9 cellular contexts compared by ENCODE assay signal in the genomic region with DNA sequence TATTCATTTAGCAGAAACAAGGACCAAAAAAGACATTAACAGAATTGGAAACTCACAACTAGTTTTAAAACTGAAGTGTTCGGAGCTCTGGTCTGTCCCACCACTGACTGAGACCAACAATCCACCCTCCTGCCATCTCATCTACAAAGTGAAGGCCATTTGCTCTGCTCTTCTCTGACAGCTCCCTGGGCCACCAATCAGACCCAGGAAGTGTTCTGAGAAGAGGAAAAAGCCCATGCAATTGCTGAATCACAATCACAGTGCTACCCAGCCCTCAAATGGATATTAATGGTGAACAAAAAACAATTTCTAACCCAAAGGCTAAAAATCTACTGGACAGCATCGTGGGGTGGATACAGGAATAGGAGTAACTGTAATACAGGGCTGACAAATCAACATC. TPM values are rescaled to one million over a fixed set of nuclear protein-coding genes. Genes with fewer than 3 reads are reported as not detected.
DNase-seq lines count a peak whose midpoint lies in the region; ATAC-seq, FAIRE-seq and TF ChIP-seq lines count a peak whose summit lies in the region.
"Had no signal": no experiment of that assay in that cellular context is flagged by ENCODE, and none has a peak within 500 bp of the region (broad histone marks: within the 10 kb centered on the region; RNA-seq: fewer than 3 reads in every experiment).

No MANE protein-coding gene starts in this region.

- peaks cover 51% of the 10 kb centered on the region for H3K79me2 ChIP-seq in K562 (ENCODE audit: control insufficient read depth, insufficient read depth, low read length)
- peaks cover 34% of the 10 kb centered on the region for H3K79me2 ChIP-seq in mesendoderm (ENCODE audit: control insufficient read depth, insufficient read depth, low read length)

- no peak for TF ChIP-seq CTCF in A549 (IDR thresholded peaks at IDR 0.05)
- TF ChIP-seq CTCF in HEK293 (tag by site-specific recombination; IDR thresholded peaks at IDR 0.05): no peak
- TF ChIP-seq CTCF in K562 (IDR thresholded peaks at IDR 0.05 in 2 of 3, conservative IDR thresholded peaks at IDR 0.05 in 1 of 3; ENCODE audit: insufficient read depth in 2 of 3, low read depth in 1 of 3, low read length in 3 of 3): no peak

- CTCF ChIA-PET in A549 (lab: Yijun Ruan, JAX) (interaction anchor here (0.7 to 1.2 kb wide), 4 partner anchors 13 to 302 kb away, joined by 3 read pairs; no protein-coding TSS in a partner anchor), HEK293 (lab: Yijun Ruan, JAX) (interaction anchor here (0.7 to 1.9 kb wide), 2 partner anchors 324 to 577 kb away, joined by 3 to 5 read pairs; no protein-coding TSS in a partner anchor), K562 (lab: Yijun Ruan, JAX; ENCODE audit: low intra/inter-chr PET ratio) (no interaction called here)

- H4K8ac ChIP-seq in mesendoderm (ENCODE audit: low read depth, low read length): no peak overlapping the region

- peak overlapping the region; percentile 94 for H3K4me2 ChIP-seq in A549
- H3K4me2 ChIP-seq in K562 (ENCODE audit: insufficient read depth, low read length): peak overlapping the region; percentile 99
- H3K4me2 ChIP-seq in mesendoderm (ENCODE audit: low read length): peak overlapping the region; percentile 100

- H3K4me3 ChIP-seq in A549 (peak overlapping the region; percentile 87), HEK293 (ENCODE audit: low read depth, low read length) (peak overlapping the region; percentile 86), K562 (peak overlapping the region; percentile 82), mesendoderm (ENCODE audit: low read length) (peak overlapping the region; percentile 100)

- ATAC-seq in A549 (no peak), K562 (no peak), GM21528 (IDR thresholded peaks at IDR 0.05; ENCODE audit: low FRiP score, unreplicated experiment) (no peak), HG02763 (IDR thresholded peaks at IDR 0.05; ENCODE audit: unreplicated experiment) (no peak), GM21737 (IDR thresholded peaks at IDR 0.05; ENCODE audit: unreplicated experiment) (no peak)

- H3K27me3 ChIP-seq in K562 (ENCODE audit: control insufficient read depth in 2 of 2, insufficient read depth in 2 of 2, low read length in 2 of 2): no peaks in the 10 kb centered on the region
- no peaks in the 10 kb centered on the region for H3K27me3 ChIP-seq in mesendoderm (ENCODE audit: insufficient read depth, low read length, poor library complexity)

- H2BK15ac ChIP-seq in mesendoderm (replicated peaks; ENCODE audit: low read depth): no peak overlapping the region

- H2AFZ ChIP-seq in K562 (ENCODE audit: low read depth, low read length): no peak overlapping the region

- peaks cover 24% of the 10 kb centered on the region for H3K4me1 ChIP-seq in A549
- peaks cover 3% of the 10 kb centered on the region for H3K4me1 ChIP-seq in HEK293 (ENCODE audit: control insufficient read depth, insufficient read depth, low read length)
- peaks cover 8 to 18% of the 10 kb centered on the region in 2 experiments for H3K4me1 ChIP-seq in K562 (replicated peaks in 1 of 2; ENCODE audit: control insufficient read depth in 2 of 2, insufficient read depth in 2 of 2, low read length in 2 of 2)
- H3K4me1 ChIP-seq in mesendoderm (ENCODE audit: control insufficient read depth, low read depth, low read length): peaks cover 4% of the 10 kb centered on the region

- BruUV-seq in K562 (replicated peaks; lab: Mats Ljungman, UMichigan): no TSS peak

- FAIRE-seq in A549 (lab: Jason Lieb, UNC) (no peak), K562 (lab: Jason Lieb, UNC) (no peak)

- DNase-seq in A549 (ENCODE audit: low read depth in 1 of 2, low spot score in 1 of 2) (no peak), K562 (ENCODE audit: extremely low read depth in 1 of 4, low spot score in 3 of 4) (peak in 1 of 4 experiments; percentile 17), mesendoderm (no peak), globus pallidus (ENCODE audit: low spot score) (no peak)
- DNase-seq: KBM-7 had no signal

- in situ Hi-C loops in K562 (cut with MboI): no loop called here

- H2AK5ac ChIP-seq in mesendoderm (ENCODE audit: low read length): no peak overlapping the region

- H3K9ac ChIP-seq in K562 (ENCODE audit: insufficient read depth in 1 of 2, low read depth in 2 of 2, low read length in 2 of 2) (peak overlapping the region; percentile 94 to 98), mesendoderm (ENCODE audit: low read length) (peak overlapping the region; percentile 100)

- H2BK5ac ChIP-seq in mesendoderm (ENCODE audit: low read length): no peak overlapping the region

- peaks cover 32% of the 10 kb centered on the region for H4K20me1 ChIP-seq in K562 (replicated peaks; ENCODE audit: control insufficient read depth, insufficient read depth, low read length)

- no peak for TF ChIP-seq POLR2A in A549 (IDR thresholded peaks at IDR 0.05; ENCODE audit: low read length)
- TF ChIP-seq POLR2A in K562 (conservative IDR thresholded peaks at IDR 0.05): no peak

- peaks cover 9% of the 10 kb centered on the region for H3K9me1 ChIP-seq in K562 (ENCODE audit: control insufficient read depth, insufficient read depth, low read length)

- no peak overlapping the region for H2BK120ac ChIP-seq in mesendoderm (ENCODE audit: low read depth, low read length)

- TF ChIP-seq EP300 in A549 (IDR thresholded peaks at IDR 0.05) (no peak), K562 (IDR thresholded peaks at IDR 0.05; ENCODE audit: low read length) (no peak)

- H3K27ac ChIP-seq in A549 (peak overlapping the region; percentile 85 to 93; a peak in 5 of 6 replicates), HEK293 (ENCODE audit: extremely low read depth, low read depth, low read length) (peak overlapping the region; percentile 99; the same call in 1 of the 2 replicates), K562 (ENCODE audit: extremely low read depth, low read depth, low read length) (peak overlapping the region; percentile 93; the same call in 2 of the 3 replicates), mesendoderm (ENCODE audit: low read depth, low read length) (no peak overlapping the region)

- H3K9me3 ChIP-seq in A549: no peaks in the 10 kb centered on the region
- H3K9me3 ChIP-seq in HEK293 (ENCODE audit: control insufficient read depth, insufficient read depth, low read depth, low read length): no peaks in the 10 kb centered on the region
- H3K9me3 ChIP-seq in K562 (replicated peaks; ENCODE audit: control insufficient read depth, insufficient read depth, low read depth, low read length): no peaks in the 10 kb centered on the region

- WGBS in A549 (ENCODE audit: missing lambda C conversion rate): 24% methylated on average over 2 of the region's 2 CpGs
- 6% methylated on average over 2 of the region's 2 CpGs for WGBS in K562 (ENCODE audit: insufficient coverage, low coverage, missing lambda C conversion rate)
- no CpG with 5 or more reads among the region's 2 CpGs for WGBS in mesendoderm (ENCODE audit: extremely low coverage, insufficient coverage, low lambda C conversion rate)

- H3K4ac ChIP-seq in mesendoderm (ENCODE audit: low read depth, low read length): no peak overlapping the region

- H3K36me3 ChIP-seq in HEK293 (ENCODE audit: control insufficient read depth in 2 of 2, insufficient read depth in 1 of 2, low read length in 2 of 2) (peaks cover 59 to 68% of the 10 kb centered on the region in 2 experiments), K562 (ENCODE audit: control insufficient read depth, insufficient read depth, low read length) (peaks cover 62% of the 10 kb centered on the region), mesendoderm (ENCODE audit: control insufficient read depth, insufficient read depth, low read length) (peaks cover 27% of the 10 kb centered on the region)

- H4K5ac ChIP-seq in mesendoderm (ENCODE audit: low read length): no peak overlapping the region

- POLR2A ChIA-PET in A549 (lab: Yijun Ruan, JAX) (interaction anchor here (1.1 to 4.5 kb wide), 3 partner anchors 19 to 357 kb away, joined by 3 to 83 read pairs (median 4); a partner anchor contains a TSS), HEK293 (lab: Yijun Ruan, JAX) (interaction anchor here (2.4 kb wide), 1 partner anchor 18 kb away, joined by 8 read pairs; a partner anchor contains a TSS), K562 (lab: Yijun Ruan, JAX) (interaction anchor here (0.6 to 5.8 kb wide), 9 partner anchors 11 to 196 kb away, joined by 3 to 70 read pairs (median 5); a partner anchor contains a TSS)

- peaks cover 10% of the 10 kb centered on the region for H3K79me1 ChIP-seq in mesendoderm (ENCODE audit: low read length)

- H3K56ac ChIP-seq in mesendoderm (ENCODE audit: low read length): peak overlapping the region; percentile 100

- no peak overlapping the region for H3K23ac ChIP-seq in mesendoderm (ENCODE audit: low read length)

- TF ChIP-seq RAD21 in A549 (conservative IDR thresholded peaks at IDR 0.05 in 1 of 2, IDR thresholded peaks at IDR 0.05 in 1 of 2): no peak
- TF ChIP-seq RAD21 in K562 (CRISPR knock-in tag; conservative IDR thresholded peaks at IDR 0.05 in 1 of 2, IDR thresholded peaks at IDR 0.05 in 1 of 2): no peak

- no peak overlapping the region for H3K18ac ChIP-seq in mesendoderm (ENCODE audit: low read length)

- intact Hi-C loops in K562 (cut with micrococcal nuclease): loop anchor here (5.0 kb wide), 1 partner anchor 99 kb away; a partner anchor contains a TSS

RNA-seq across cellular contexts. Expression of a gene that starts 2.1 kb away (rescaled TPM):
- polyA plus RNA-seq in A549 (2011; rRNA removed) (2,297 and 2,715 TPM in 2 replicates), A549 (2017; fragmentation: RNase III; extraction: RNeasy Plus Mini Kit Qiagen cat#74134 plus additional on column Dnase treatment) (2,814 to 3,171 TPM (median 2,969 TPM) in 3 replicates), K562 (2011; rRNA removed) (1,779 and 3,096 TPM in 2 replicates), K562 (2014; fragmentation: Illumina TruSeq; extraction: Trizol) (3,156 and 3,487 TPM in 2 replicates), K562 (2014; fragmentation: Nextera tagmentation; extraction: Ambion mirVana) (1,000 to 10,000 TPM; 2,598 to 3,667 TPM), K562 (2014; rRNA removed) (3,128 and 3,158 TPM in 2 replicates)
- polyA plus RNA-seq in A549 (2012; cell fraction: cytosol; rRNA removed): 1,824 and 2,393 TPM in 2 replicates
- polyA plus RNA-seq in A549 (2012; cell fraction: nucleus; rRNA removed): 368 and 737 TPM in 2 replicates
- 307 and 414 TPM in 2 replicates for polyA minus RNA-seq in A549 (2011; rRNA and poly(A)+ RNA removed)
- 370 and 391 TPM in 2 replicates for total RNA-seq in K562 (2011; cell fraction: chromatin; rRNA removed; ENCODE audit: low replicate concordance)
- 317 and 380 TPM in 2 replicates for total RNA-seq in K562 (2011; cell fraction: nucleolus; rRNA removed)
- 567 and 894 TPM in 2 replicates for total RNA-seq in K562 (2011; cell fraction: nucleoplasm; rRNA removed)
- total RNA-seq in K562 (2014; rRNA removed) (2,281 and 2,332 TPM in 2 replicates), K562 (2014; rRNA removed; fragmentation: Illumina TruSeq; extraction: Trizol) (3,218 and 3,389 TPM in 2 replicates), K562 (2015; rRNA removed; fragmentation: Illumina TruSeq; extraction: Trizol) (2,524 and 2,706 TPM in 2 replicates), K562 (2021) (1,745 and 1,985 TPM in 2 replicates)
- 1,009 and 1,561 TPM in 2 replicates for polyA plus RNA-seq in K562 (2011; cell fraction: cytosol; rRNA removed)
- 519 and 810 TPM in 2 replicates for polyA plus RNA-seq in K562 (2011; cell fraction: nucleus; rRNA removed)
- polyA plus RNA-seq in K562 (2012): 2,980 and 3,135 TPM in 2 replicates
- 1,069 and 1,345 TPM in 2 replicates for polyA minus RNA-seq in K562 (2011; rRNA and poly(A)+ RNA removed)
- polyA minus RNA-seq in K562 (2011; cell fraction: cytosol; rRNA and poly(A)+ RNA removed): 644 and 904 TPM in 2 replicates
- 127 and 195 TPM in 2 replicates for polyA minus RNA-seq in K562 (2011; cell fraction: nucleus; rRNA and poly(A)+ RNA removed)
- polyA plus RNA-seq in mesendoderm (2013, experiment 1 of 2): 4,252 TPM
- 4,329 TPM for polyA plus RNA-seq in mesendoderm (2013, experiment 2 of 2)

RNA-seq across cellular contexts. Expression of a gene that starts 18.4 kb away (rescaled TPM):
- polyA plus RNA-seq in A549 (2011; rRNA removed) (145 and 152 TPM in 2 replicates), A549 (2017; fragmentation: RNase III; extraction: RNeasy Plus Mini Kit Qiagen cat#74134 plus additional on column Dnase treatment) (281 to 312 TPM (median 287 TPM) in 3 replicates), K562 (2011; rRNA removed) (45.9 and 62.1 TPM in 2 replicates), K562 (2014; fragmentation: Illumina TruSeq; extraction: Trizol) (95.7 and 104 TPM in 2 replicates), K562 (2014; fragmentation: Nextera tagmentation; extraction: Ambion mirVana) (10 to 100 TPM; 23.0 to 23.6 TPM), K562 (2014; rRNA removed) (69.1 and 78.2 TPM in 2 replicates)
- 201 and 252 TPM in 2 replicates for polyA plus RNA-seq in A549 (2012; cell fraction: cytosol; rRNA removed)
- polyA plus RNA-seq in A549 (2012; cell fraction: nucleus; rRNA removed): 247 and 316 TPM in 2 replicates
- 197 TPM in 2 replicates for polyA minus RNA-seq in A549 (2011; rRNA and poly(A)+ RNA removed)
- total RNA-seq in K562 (2011; cell fraction: chromatin; rRNA removed; ENCODE audit: low replicate concordance): 56.3 and 141 TPM in 2 replicates
- 52.5 and 72.2 TPM in 2 replicates for total RNA-seq in K562 (2011; cell fraction: nucleolus; rRNA removed)
- 56.8 and 72.4 TPM in 2 replicates for total RNA-seq in K562 (2011; cell fraction: nucleoplasm; rRNA removed)
- total RNA-seq in K562 (2014; rRNA removed) (48.5 and 49.0 TPM in 2 replicates), K562 (2014; rRNA removed; fragmentation: Illumina TruSeq; extraction: Trizol) (35.1 and 38.8 TPM in 2 replicates), K562 (2015; rRNA removed; fragmentation: Illumina TruSeq; extraction: Trizol) (55.3 and 58.7 TPM in 2 replicates), K562 (2021) (112 and 125 TPM in 2 replicates)
- 58.9 and 166 TPM in 2 replicates for polyA plus RNA-seq in K562 (2011; cell fraction: cytosol; rRNA removed)
- polyA plus RNA-seq in K562 (2011; cell fraction: nucleus; rRNA removed): 25.9 and 52.6 TPM in 2 replicates
- polyA plus RNA-seq in K562 (2012): 110 and 126 TPM in 2 replicates
- 48.3 and 89.0 TPM in 2 replicates for polyA minus RNA-seq in K562 (2011; rRNA and poly(A)+ RNA removed)
- 56.3 and 79.0 TPM in 2 replicates for polyA minus RNA-seq in K562 (2011; cell fraction: cytosol; rRNA and poly(A)+ RNA removed)
- 20.1 and 22.1 TPM in 2 replicates for polyA minus RNA-seq in K562 (2011; cell fraction: nucleus; rRNA and poly(A)+ RNA removed)
- polyA plus RNA-seq in mesendoderm (2013, experiment 1 of 2): 160 TPM
- polyA plus RNA-seq in mesendoderm (2013, experiment 2 of 2): 164 TPM

RNA-seq across cellular contexts. Expression of a gene that starts 26.3 kb away (rescaled TPM):
- polyA plus RNA-seq in A549 (2011; rRNA removed): 34.1 and 34.5 TPM in 2 replicates
- 16.9 and 17.1 TPM in 2 replicates for polyA plus RNA-seq in A549 (2012; cell fraction: cytosol; rRNA removed)
- 30.5 and 51.7 TPM in 2 replicates for polyA plus RNA-seq in A549 (2012; cell fraction: nucleus; rRNA removed)
- 22.5 to 24.2 TPM (median 23.1 TPM) in 3 replicates for polyA plus RNA-seq in A549 (2017; fragmentation: RNase III; extraction: RNeasy Plus Mini Kit Qiagen cat#74134 plus additional on column Dnase treatment)
- polyA minus RNA-seq in A549 (2011; rRNA and poly(A)+ RNA removed): 14.2 and 19.6 TPM in 2 replicates
- total RNA-seq in K562 (2011; cell fraction: chromatin; rRNA removed; ENCODE audit: low replicate concordance): 54.3 and 57.6 TPM in 2 replicates
- total RNA-seq in K562 (2011; cell fraction: nucleolus; rRNA removed): 25.0 and 27.9 TPM in 2 replicates
- 31.0 and 32.9 TPM in 2 replicates for total RNA-seq in K562 (2011; cell fraction: nucleoplasm; rRNA removed)
- total RNA-seq in K562 (2014; rRNA removed): 16.8 and 18.6 TPM in 2 replicates
- total RNA-seq in K562 (2014; rRNA removed; fragmentation: Illumina TruSeq; extraction: Trizol): 19.0 and 19.2 TPM in 2 replicates
- 21.0 and 24.1 TPM in 2 replicates for total RNA-seq in K562 (2015; rRNA removed; fragmentation: Illumina TruSeq; extraction: Trizol)
- total RNA-seq in K562 (2021): 16.5 and 17.4 TPM in 2 replicates
- 14.1 and 23.0 TPM in 2 replicates for polyA plus RNA-seq in K562 (2011; rRNA removed)
- 10.1 and 11.8 TPM in 2 replicates for polyA plus RNA-seq in K562 (2011; cell fraction: cytosol; rRNA removed)
- polyA plus RNA-seq in K562 (2011; cell fraction: nucleus; rRNA removed): 48.3 and 72.5 TPM in 2 replicates
- polyA plus RNA-seq in K562 (2012): 16.7 and 17.1 TPM in 2 replicates
- polyA plus RNA-seq in K562 (2014; fragmentation: Illumina TruSeq; extraction: Trizol): 22.9 and 27.4 TPM in 2 replicates
- polyA plus RNA-seq in K562 (2014; fragmentation: Nextera tagmentation; extraction: Ambion mirVana): 10 to 100 TPM; 24.4 to 26.3 TPM
- 20.7 and 21.9 TPM in 2 replicates for polyA plus RNA-seq in K562 (2014; rRNA removed)
- 9.2 and 16.7 TPM in 2 replicates for polyA minus RNA-seq in K562 (2011; rRNA and poly(A)+ RNA removed)
- polyA minus RNA-seq in K562 (2011; cell fraction: cytosol; rRNA and poly(A)+ RNA removed): 5.5 and 6.7 TPM in 2 replicates
- polyA minus RNA-seq in K562 (2011; cell fraction: nucleus; rRNA and poly(A)+ RNA removed): 11.3 and 12.7 TPM in 2 replicates
- polyA plus RNA-seq in mesendoderm (2013, experiment 1 of 2): 13.8 TPM
- 14.3 TPM for polyA plus RNA-seq in mesendoderm (2013, experiment 2 of 2)

RNA-seq across cellular contexts. Expression of a gene that starts 52.1 kb away (rescaled TPM):
- 40.3 and 42.5 TPM in 2 replicates for polyA plus RNA-seq in A549 (2011; rRNA removed)
- 35.4 and 40.9 TPM in 2 replicates for polyA plus RNA-seq in A549 (2012; cell fraction: cytosol; rRNA removed)
- 41.8 and 43.7 TPM in 2 replicates for polyA plus RNA-seq in A549 (2012; cell fraction: nucleus; rRNA removed)
- polyA plus RNA-seq in A549 (2017; fragmentation: RNase III; extraction: RNeasy Plus Mini Kit Qiagen cat#74134 plus additional on column Dnase treatment): 53.7 to 56.7 TPM (median 55.3 TPM) in 3 replicates
- 49.7 and 56.2 TPM in 2 replicates for polyA minus RNA-seq in A549 (2011; rRNA and poly(A)+ RNA removed)
- total RNA-seq in K562 (2011; cell fraction: chromatin; rRNA removed; ENCODE audit: low replicate concordance): 27.6 and 39.9 TPM in 2 replicates
- total RNA-seq in K562 (2011; cell fraction: nucleolus; rRNA removed): 17.5 and 18.2 TPM in 2 replicates
- 23.2 and 28.6 TPM in 2 replicates for total RNA-seq in K562 (2011; cell fraction: nucleoplasm; rRNA removed)
- total RNA-seq in K562 (2014; rRNA removed): 14.4 and 18.1 TPM in 2 replicates
- 24.0 and 24.1 TPM in 2 replicates for total RNA-seq in K562 (2014; rRNA removed; fragmentation: Illumina TruSeq; extraction: Trizol)
- 27.9 and 29.3 TPM in 2 replicates for total RNA-seq in K562 (2015; rRNA removed; fragmentation: Illumina TruSeq; extraction: Trizol)
- 25.8 and 29.9 TPM in 2 replicates for total RNA-seq in K562 (2021)
- 16.6 and 23.0 TPM in 2 replicates for polyA plus RNA-seq in K562 (2011; rRNA removed)
- 14.6 and 27.3 TPM in 2 replicates for polyA plus RNA-seq in K562 (2011; cell fraction: cytosol; rRNA removed)
- 34.1 and 43.1 TPM in 2 replicates for polyA plus RNA-seq in K562 (2011; cell fraction: nucleus; rRNA removed)
- 19.7 and 23.1 TPM in 2 replicates for polyA plus RNA-seq in K562 (2012)
- polyA plus RNA-seq in K562 (2014; fragmentation: Illumina TruSeq; extraction: Trizol): 25.5 and 29.6 TPM in 2 replicates
- polyA plus RNA-seq in K562 (2014; fragmentation: Nextera tagmentation; extraction: Ambion mirVana): 1 to 10 TPM; 3.7 to 5.7 TPM
- polyA plus RNA-seq in K562 (2014; rRNA removed): 17.9 and 27.2 TPM in 2 replicates
- 35.1 and 73.8 TPM in 2 replicates for polyA minus RNA-seq in K562 (2011; rRNA and poly(A)+ RNA removed)
- polyA minus RNA-seq in K562 (2011; cell fraction: cytosol; rRNA and poly(A)+ RNA removed): 15.0 and 21.8 TPM in 2 replicates
- polyA minus RNA-seq in K562 (2011; cell fraction: nucleus; rRNA and poly(A)+ RNA removed): 7.5 and 10.6 TPM in 2 replicates
- polyA plus RNA-seq in mesendoderm (2013, experiment 1 of 2): 35.3 TPM
- 35.2 TPM for polyA plus RNA-seq in mesendoderm (2013, experiment 2 of 2)
